In genomic region chr20:24453917-24454316, GRCh38 we compare ENCODE assay signal across 18 cellular contexts.
"Had no signal": no experiment of that assay in that cellular context is flagged by ENCODE, and none has a peak within 500 bp of the region (broad histone marks: within the 10 kb centered on the region; RNA-seq: fewer than 3 reads in every experiment).

No MANE protein-coding gene starts in this region.

- DNase-seq: activated CD4-positive, alpha-beta T cell treated with anti-CD3 and anti-CD28 coated beads for 4 hours; activated CD4-positive, alpha-beta T cell treated with anti-CD3 and anti-CD28 coated beads, Interleukin-2, amount 50 U/mL, for 4 hours; activated CD8-positive, alpha-beta memory T cell treated with anti-CD3 and anti-CD28 coated beads, Interleukin-2, amount 50 U/mL, for 48 hours; activated CD8-positive, alpha-beta T cell treated with anti-CD3 and anti-CD28 coated beads, Interleukin-2, amount 10 ng/mL, durations not matched to agents 7 days and 5 days; activated naive CD4-positive, alpha-beta T cell treated with Interleukin-2 at 50 U/mL for 16 hours; activated T-cell treated with anti-CD3 and anti-CD28 coated beads, Interleukin-2, amount 50 U/mL, for 1 hour; brain microvascular endothelial cell; cerebellar nuclear complex; NCI-H1105; NCI-H1436; NCI-H1694 treated with DMSO at 0.1 percent for 48 hours; NCI-H2029 treated with DMSO at 0.1 percent for 48 hours; NCI-H345; NCI-H510A treated with DMSO at 0.1 percent for 48 hours; NCI-H69; RPMI8226; T-helper 1 cell; WERI-Rb-1 had no signal
